Comparison of ENCODE assay signal across 20 cellular contexts in the genomic region with DNA sequence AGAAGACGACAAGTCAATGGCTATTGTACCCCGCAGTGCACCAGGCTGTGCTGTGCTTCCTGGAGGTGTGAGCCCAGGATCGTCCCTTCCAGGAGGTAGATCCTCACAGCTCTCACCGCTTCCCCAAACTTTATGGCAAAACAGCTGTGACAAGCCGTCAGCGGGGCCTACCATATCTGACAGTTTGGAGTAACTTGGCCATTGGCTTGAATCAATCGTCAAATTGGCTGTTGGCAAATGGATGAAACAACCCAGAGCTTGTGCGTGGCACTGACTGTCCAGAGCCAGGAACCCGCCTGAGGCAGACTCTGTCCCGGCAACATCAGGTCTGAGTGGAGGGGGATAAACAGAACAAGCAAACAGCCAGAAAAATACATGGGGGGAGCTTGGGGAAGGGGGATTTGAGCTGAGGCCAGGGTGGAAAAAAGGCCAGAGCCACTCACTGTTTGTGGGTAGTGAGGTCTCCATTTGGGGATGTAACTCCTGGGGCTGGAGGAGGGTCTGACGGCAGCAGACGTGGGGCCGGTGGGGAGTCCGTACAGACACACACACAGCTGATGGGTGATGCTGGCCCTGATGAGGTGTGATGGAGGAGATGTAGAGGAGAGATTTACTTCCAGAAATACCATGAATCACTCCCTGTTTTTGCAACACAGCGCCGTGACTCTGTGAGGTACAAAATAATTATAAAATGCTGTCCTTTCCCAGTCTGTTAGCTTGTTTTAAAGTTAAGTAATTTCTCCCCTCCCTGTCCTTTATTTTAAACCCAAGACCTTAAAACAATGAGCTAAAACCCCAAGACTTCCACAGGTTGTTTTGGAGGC.
DNase-seq lines count a peak whose midpoint lies in the region; ATAC-seq and TF ChIP-seq lines count a peak whose summit lies in the region.
"Had no signal": no experiment of that assay in that cellular context is flagged by ENCODE, and none has a peak within 500 bp of the region (broad histone marks: within the 10 kb centered on the region; RNA-seq: fewer than 3 reads in every experiment).

No MANE protein-coding gene starts in this region.

- H3K4me3 ChIP-seq in AG10803 (ENCODE audit: low read length) (no peak overlapping the region), fibroblast of mammary gland (ENCODE audit: control insufficient read depth, low read depth, low read length) (no peak overlapping the region)
- H3K4me3 ChIP-seq: BLaER1 treated with 17β-estradiol and CSF1 and Interleukin-3, amounts not matched to agents 10 nM and 100 nM; K562; MG63 had no signal

- H3K4me1 Mint-ChIP-seq in type B pancreatic cell (ENCODE audit: unreplicated experiment): peaks cover 15% of the 10 kb centered on the region
- H3K4me1 Mint-ChIP-seq: CD4-positive, alpha-beta memory T cell had no signal

- H3K27ac Mint-ChIP-seq in type B pancreatic cell: no peak overlapping the region
- H3K27ac Mint-ChIP-seq: CD4-positive, alpha-beta memory T cell had no signal

- H3K27me3 Mint-ChIP-seq in type B pancreatic cell: peaks cover 5% of the 10 kb centered on the region

- H3K4me3 Mint-ChIP-seq in type B pancreatic cell: no peak overlapping the region
- H3K4me3 Mint-ChIP-seq: CD4-positive, alpha-beta memory T cell had no signal

- DNase-seq in AG10803 (ENCODE audit: low read depth) (peak; percentile 14), AG20443 (ENCODE audit: low spot score) (peak; percentile 39), fibroblast of mammary gland (ENCODE audit: low read depth) (peak; percentile 7), sciatic nerve (ENCODE audit: low spot score) (peak; percentile 32), type B pancreatic cell (ENCODE audit: extremely low spot score, unreplicated experiment) (no peak), cerebellum (ENCODE audit: low spot score) (no peak)
- DNase-seq: CD4-positive, alpha-beta memory T cell; DND-41; MG63; NCI-H1048; NCI-H1417 treated with DMSO at 0.1 percent for 48 hours; NCI-H187; NCI-H446 treated with DMSO at 0.1 percent for 48 hours; NCI-H526 treated with DMSO at 0.1 percent for 48 hours; OCI-M1; Right ventricle myocardium superior had no signal

- intact Hi-C loops in sciatic nerve (cut with DNase I): no loop called here

- no peak for TF ChIP-seq CTCF in AG10803 (conservative IDR thresholded peaks at IDR 0.05; ENCODE audit: low read length)
- TF ChIP-seq CTCF in fibroblast of mammary gland (conservative IDR thresholded peaks at IDR 0.05; ENCODE audit: control insufficient read depth, insufficient read depth, low read depth, low read length): no peak
- TF ChIP-seq CTCF in type B pancreatic cell (conservative IDR thresholded peaks at IDR 0.05): no peak

- H3K36me3 Mint-ChIP-seq in type B pancreatic cell: no peaks in the 10 kb centered on the region
- H3K36me3 Mint-ChIP-seq: CD4-positive, alpha-beta memory T cell had no signal

- H3K9me3 Mint-ChIP-seq in type B pancreatic cell: no peaks in the 10 kb centered on the region
- H3K9me3 Mint-ChIP-seq: CD4-positive, alpha-beta memory T cell had no signal

- ATAC-seq in sciatic nerve (no peak), HG03097 (IDR thresholded peaks at IDR 0.05; ENCODE audit: low FRiP score, unreplicated experiment) (no peak)
- ATAC-seq: HCT116, K562 had no signal

Comparison
In these comparisons a context has a peak if more than half of its experiments do, and no peak if none do; other contexts are left out.
1. DNase-seq: peak in AG10803 (single experiment), AG20443 (single experiment), fibroblast of mammary gland (single experiment) and sciatic nerve (single experiment); none in type B pancreatic cell (single experiment) and cerebellum (single experiment).